Comparison of ENCODE assay signal across 15 cellular contexts in genomic region chr11:108672113-108672512, GRCh38. TPM values are rescaled to one million over a fixed set of nuclear protein-coding genes. Genes with fewer than 3 reads are reported as not detected.
A peak's percentile ranks its signal among the peaks of the same experiment; 100 is the strongest.
DNase-seq lines count a peak whose midpoint lies in the region; ATAC-seq and TF ChIP-seq lines count a peak whose summit lies in the region.
"Had no signal": no experiment of that assay in that cellular context is flagged by ENCODE, and none has a peak within 500 bp of the region (broad histone marks: within the 10 kb centered on the region; RNA-seq: fewer than 3 reads in every experiment).

No MANE protein-coding gene starts in this region.

- H3F3A ChIP-seq in Loucy (ENCODE audit: low read depth) (no peaks in the 10 kb centered on the region), smooth muscle cell (ENCODE audit: low read depth) (no peaks in the 10 kb centered on the region)

- H3K4me1 Mint-ChIP-seq in activated T-helper 2 cell treated with anti-CD3 and anti-CD28 coated beads, Interferon-gamma antibody, Interleukin-2, Interleukin-4, amounts not matched to agents 10 μg/mL and 5 μg/mL and 100 μg/mL, durations not matched to agents 14 hours and 24 hours and 36 hours (ENCODE audit: low read depth) = peaks cover 11% of the 10 kb centered on the region

- TF ChIP-seq CTCF in Loucy (conservative IDR thresholded peaks at IDR 0.05; ENCODE audit: low read length) (no peak), astrocyte of the spinal cord (IDR thresholded peaks at IDR 0.05; ENCODE audit: low read depth, low read length) (no peak), lower lobe of right lung (IDR thresholded peaks at IDR 0.05) (no peak), smooth muscle cell (IDR thresholded peaks at IDR 0.05; ENCODE audit: borderline replicate concordance, insufficient read depth, poor library complexity, severe bottlenecking) (no peak)

- H3K27me3 Mint-ChIP-seq in activated T-helper 2 cell treated with anti-CD3 and anti-CD28 coated beads, Interferon-gamma antibody, Interleukin-2, Interleukin-4, amounts not matched to agents 10 μg/mL and 5 μg/mL and 100 μg/mL, durations not matched to agents 14 hours and 24 hours and 36 hours (ENCODE audit: low read depth) = no peaks in the 10 kb centered on the region

- ATAC-seq in lower lobe of right lung = peak; percentile 36 to 47
- no peak for ATAC-seq in HG03432 (IDR thresholded peaks at IDR 0.05; ENCODE audit: unreplicated experiment)
- no peak for ATAC-seq in GM18861 (IDR thresholded peaks at IDR 0.05; ENCODE audit: unreplicated experiment)
- ATAC-seq: CD8-positive, alpha-beta T cell had no signal

- H3K9me2 ChIP-seq in Loucy (replicated peaks; ENCODE audit: low read depth, low read length) = no peaks in the 10 kb centered on the region

- intact Hi-C loops in lower lobe of right lung (cut with DNase I) = no loop called here
- intact Hi-C loops in activated T-helper 2 cell treated with anti-CD3 and anti-CD28 coated beads, Interferon-gamma antibody, Interleukin-2, Interleukin-4, amounts not matched to agents 10 μg/mL and 5 μg/mL and 100 μg/mL, durations not matched to agents 14 hours and 24 hours and 36 hours (cut with micrococcal nuclease) = no loop called here

- H4K20me1 ChIP-seq in Loucy (ENCODE audit: insufficient read depth, low read length, poor library complexity, severe bottlenecking) (no peaks in the 10 kb centered on the region), smooth muscle cell (ENCODE audit: low read depth) (no peaks in the 10 kb centered on the region)

- no peak overlapping the region for H2AFZ ChIP-seq in Loucy (ENCODE audit: low read length)
- H2AFZ ChIP-seq in smooth muscle cell (ENCODE audit: low read depth) = no peak overlapping the region

- H3K36me3 ChIP-seq in Loucy (ENCODE audit: insufficient read depth, low read length) (peaks cover 24% of the 10 kb centered on the region; the same call in 1 of the 2 replicates), lower lobe of right lung (peaks cover 24% of the 10 kb centered on the region), smooth muscle cell (ENCODE audit: low read depth) (peaks cover 1% of the 10 kb centered on the region)

- no peaks in the 10 kb centered on the region for H3K9me3 Mint-ChIP-seq in activated T-helper 2 cell treated with anti-CD3 and anti-CD28 coated beads, Interferon-gamma antibody, Interleukin-2, Interleukin-4, amounts not matched to agents 10 μg/mL and 5 μg/mL and 100 μg/mL, durations not matched to agents 14 hours and 24 hours and 36 hours
- H3K9me3 Mint-ChIP-seq: CD8-positive, alpha-beta T cell had no signal

- DNase-seq in Ammon's horn (ENCODE audit: low spot score) = peak; percentile 38
- DNase-seq in astrocyte of the spinal cord (ENCODE audit: low read depth, low spot score) = peak; percentile 63
- DNase-seq in lower lobe of right lung = no peak
- no peak for DNase-seq in activated T-helper 2 cell treated with anti-CD3 and anti-CD28 coated beads, Interferon-gamma antibody, Interleukin-2, Interleukin-4, amounts not matched to agents 10 μg/mL and 5 μg/mL and 100 μg/mL, durations not matched to agents 14 hours and 24 hours and 36 hours (ENCODE audit: low spot score)
- no peak for DNase-seq in smooth muscle cell (lab: John Stamatoyannopoulos, UW; ENCODE audit: unreplicated experiment)
- DNase-seq: CD8-positive, alpha-beta T cell; esophagus squamous epithelium; midbrain; NCI-H1105; SIG-M5; stimulated activated CD4-positive, alpha-beta T cell treated with anti-CD3 and anti-CD28 coated beads, Interleukin-1b, Interleukin-23, amount 100 ng/mL, for 48 hours had no signal

- H3K27ac ChIP-seq in lower lobe of right lung (no peak overlapping the region), smooth muscle cell (ENCODE audit: low read depth) (no peak overlapping the region)
- H3K27ac ChIP-seq: adrenal gland, esophagus squamous epithelium had no signal

- in situ Hi-C loops in astrocyte of the spinal cord (cut with HindIII; ENCODE audit: low sequenced_read_pairs) = no loop called here

- H3K4me2 ChIP-seq in Loucy (ENCODE audit: low read depth, low read length, poor library complexity, severe bottlenecking) = peak overlapping the region; percentile 24
- H3K4me2 ChIP-seq in smooth muscle cell = no peak overlapping the region

- H3K79me2 ChIP-seq in Loucy (ENCODE audit: insufficient read depth, low read length) (peaks cover 39% of the 10 kb centered on the region), smooth muscle cell (ENCODE audit: low read depth) (peaks cover 24% of the 10 kb centered on the region)

- WGBS in smooth muscle cell (ENCODE audit: low lambda C conversion rate) = 55% methylated on average over 3 of the region's 3 CpGs

- H3K9ac ChIP-seq in Loucy (ENCODE audit: low read depth, low read length, poor library complexity, severe bottlenecking) (no peak overlapping the region), smooth muscle cell (ENCODE audit: low read depth) (no peak overlapping the region)

- H3K4me1 ChIP-seq in Loucy (ENCODE audit: insufficient read depth, low read length, poor library complexity, severe bottlenecking) = peaks cover 22% of the 10 kb centered on the region
- H3K4me1 ChIP-seq in lower lobe of right lung = peaks cover 8% of the 10 kb centered on the region
- H3K4me1 ChIP-seq in smooth muscle cell (ENCODE audit: low read depth) = no peaks in the 10 kb centered on the region

- no peak overlapping the region for H3K4me3 Mint-ChIP-seq in activated T-helper 2 cell treated with anti-CD3 and anti-CD28 coated beads, Interferon-gamma antibody, Interleukin-2, Interleukin-4, amounts not matched to agents 10 μg/mL and 5 μg/mL and 100 μg/mL, durations not matched to agents 14 hours and 24 hours and 36 hours (ENCODE audit: low read depth)
- H3K4me3 Mint-ChIP-seq: CD8-positive, alpha-beta T cell had no signal

- H3K36me3 Mint-ChIP-seq in activated T-helper 2 cell treated with anti-CD3 and anti-CD28 coated beads, Interferon-gamma antibody, Interleukin-2, Interleukin-4, amounts not matched to agents 10 μg/mL and 5 μg/mL and 100 μg/mL, durations not matched to agents 14 hours and 24 hours and 36 hours (ENCODE audit: low read depth) = peaks cover 40% of the 10 kb centered on the region

- H3K9me3 ChIP-seq in Loucy (ENCODE audit: insufficient read depth, low read depth, low read length) (no peaks in the 10 kb centered on the region), lower lobe of right lung (no peaks in the 10 kb centered on the region), smooth muscle cell (replicated peaks; ENCODE audit: low read depth) (no peaks in the 10 kb centered on the region)
- H3K9me3 ChIP-seq: adrenal gland, esophagus squamous epithelium had no signal

- no peaks in the 10 kb centered on the region for H3K27me3 ChIP-seq in Loucy (ENCODE audit: insufficient read depth, low read length, poor library complexity, severe bottlenecking)
- H3K27me3 ChIP-seq in lower lobe of right lung (ENCODE audit: low read depth) = no peaks in the 10 kb centered on the region
- no peaks in the 10 kb centered on the region for H3K27me3 ChIP-seq in smooth muscle cell (ENCODE audit: low read depth)
- H3K27me3 ChIP-seq: adrenal gland, esophagus squamous epithelium had no signal

- no peak overlapping the region for H3K4me3 ChIP-seq in Loucy (ENCODE audit: low read length, poor library complexity, severe bottlenecking)
- no peak overlapping the region for H3K4me3 ChIP-seq in astrocyte of the spinal cord (ENCODE audit: low read depth, low read length)
- H3K4me3 ChIP-seq in lower lobe of right lung = no peak overlapping the region
- H3K4me3 ChIP-seq in smooth muscle cell = no peak overlapping the region
- H3K4me3 ChIP-seq: adrenal gland, esophagus squamous epithelium had no signal

- H3K27ac Mint-ChIP-seq in activated T-helper 2 cell treated with anti-CD3 and anti-CD28 coated beads, Interferon-gamma antibody, Interleukin-2, Interleukin-4, amounts not matched to agents 10 μg/mL and 5 μg/mL and 100 μg/mL, durations not matched to agents 14 hours and 24 hours and 36 hours = no peak overlapping the region
- H3K27ac Mint-ChIP-seq: CD8-positive, alpha-beta T cell had no signal

RNA-seq across cellular contexts. Expression of gene DDX10, which starts 7.2 kb away (rescaled TPM):
- total RNA-seq in lower lobe of right lung = 21.1 TPM
- total RNA-seq in activated T-helper 2 cell treated with anti-CD3 and anti-CD28 coated beads, Interferon-gamma antibody, Interleukin-2, Interleukin-4, amounts not matched to agents 10 μg/mL and 5 μg/mL and 100 μg/mL, durations not matched to agents 14 hours and 24 hours and 36 hours = 57.8 TPM in 2 replicates
- 15.7 and 20.5 TPM in 2 replicates for total RNA-seq in smooth muscle cell
- 7.3 and 10.7 TPM in 2 replicates for polyA plus RNA-seq in smooth muscle cell

Comparison
In these comparisons a context has a peak if more than half of its experiments do, and no peak if none do; other contexts are left out.
1. DNase-seq: peak in Ammon's horn (single experiment) and astrocyte of the spinal cord (single experiment); none in lower lobe of right lung (single experiment), activated T-helper 2 cell treated with anti-CD3 and anti-CD28 coated beads, Interferon-gamma antibody, Interleukin-2, Interleukin-4, amounts not matched to agents 10 μg/mL and 5 μg/mL and 100 μg/mL, durations not matched to agents 14 hours and 24 hours and 36 hours (single experiment) and smooth muscle cell (single experiment).
2. ATAC-seq: peak in lower lobe of right lung (2 of 2); none in HG03432 (single experiment) and GM18861 (single experiment).